ENCODE assay signal across 9 cellular contexts in genomic region chr4:26858947-26859401, GRCh38. TPM values are rescaled to one million over a fixed set of nuclear protein-coding genes. Genes with fewer than 3 reads are reported as not detected.
DNase-seq lines count a peak whose midpoint lies in the region; ATAC-seq and TF ChIP-seq lines count a peak whose summit lies in the region.
"Had no signal": no experiment of that assay in that cellular context is flagged by ENCODE, and none has a peak within 500 bp of the region (broad histone marks: within the 10 kb centered on the region; RNA-seq: fewer than 3 reads in every experiment).

No MANE protein-coding gene starts in this region.

- DNase-seq in ELR (ENCODE audit: low read depth) (peak; percentile 10), NCI-H2029 treated with DMSO at 0.1 percent for 48 hours (lab: John Stamatoyannopoulos, UW) (peak; percentile 84), mammary epithelial cell (no peak), nucleus accumbens (lab: John Stamatoyannopoulos, UW) (no peak), NCI-H524 treated with DMSO at 0.1 percent for 48 hours (lab: John Stamatoyannopoulos, UW) (no peak)
- DNase-seq: foreskin keratinocyte had no signal

- H2AFZ ChIP-seq in mammary epithelial cell (ENCODE audit: low read depth, low read length), result peak overlapping the region; percentile 5
- no peak overlapping the region for H2AFZ ChIP-seq in neural cell (ENCODE audit: low read depth, low read length)

- in situ Hi-C loops in mammary epithelial cell (cut with MboI; ENCODE audit: low sequenced_read_pairs in 2 of 2), result loop anchor here in 1 of 2 donors (25.0 kb wide), 1 partner anchor 128 kb away; no protein-coding TSS in a partner anchor

- peak overlapping the region; percentile 59 to 80 (median 73) for H3K4me3 ChIP-seq in mammary epithelial cell (replicated peaks in 1 of 3; ENCODE audit: insufficient read depth in 1 of 3, low read depth in 2 of 3, low read length in 3 of 3)
- peak overlapping the region; percentile 86 for H3K4me3 ChIP-seq in neural cell (ENCODE audit: low read length)

- H3K79me2 ChIP-seq in mammary epithelial cell (ENCODE audit: insufficient read depth, low read length), result peaks cover 45% of the 10 kb centered on the region
- H3K79me2 ChIP-seq in neural cell (replicated peaks; ENCODE audit: insufficient read depth, low read length), result peaks cover 16% of the 10 kb centered on the region

- H3K4me1 ChIP-seq in mammary epithelial cell (ENCODE audit: insufficient read depth, low read length), result peaks cover 22% of the 10 kb centered on the region

- H3K27me3 ChIP-seq in mammary epithelial cell (ENCODE audit: insufficient read depth, low read length) (no peaks in the 10 kb centered on the region), neural cell (ENCODE audit: insufficient read depth, low read depth, low read length) (no peaks in the 10 kb centered on the region)
- H3K27me3 ChIP-seq: foreskin keratinocyte had no signal

- no peaks in the 10 kb centered on the region for H3K9me2 ChIP-seq in neural cell (ENCODE audit: insufficient read depth, low read length)

- ATAC-seq in HG02610 (IDR thresholded peaks at IDR 0.05; ENCODE audit: unreplicated experiment) (no peak), GM19351 (IDR thresholded peaks at IDR 0.05; ENCODE audit: unreplicated experiment) (no peak)
- ATAC-seq: foreskin keratinocyte had no signal

- CTCF ChIA-PET in mammary epithelial cell (lab: Charles Lee; ENCODE audit: low non-redundant PET), result interaction anchor here (0.5 kb wide), 1 partner anchor 142 kb away, joined by 3 read pairs; no protein-coding TSS in a partner anchor

- H3K9ac ChIP-seq in mammary epithelial cell (ENCODE audit: insufficient read depth, low read length), result no peak overlapping the region
- H3K9ac ChIP-seq in neural cell (ENCODE audit: low read length), result peak overlapping the region; percentile 70

- no peaks in the 10 kb centered on the region for H3F3A ChIP-seq in neural cell (ENCODE audit: insufficient read depth, low read length, poor library complexity, severe bottlenecking)

- H3K36me3 ChIP-seq in mammary epithelial cell (ENCODE audit: insufficient read depth, low read length), result no peaks in the 10 kb centered on the region
- H3K36me3 ChIP-seq in neural cell (ENCODE audit: insufficient read depth, low read length), result no peaks in the 10 kb centered on the region

- BruUV-seq in mammary epithelial cell (replicated peaks; lab: Mats Ljungman, UMichigan), result no TSS peak

- no peak for TF ChIP-seq EP300 in neural cell (conservative IDR thresholded peaks at IDR 0.05; ENCODE audit: poor library complexity, severe bottlenecking)

- H3K4me2 ChIP-seq in mammary epithelial cell (ENCODE audit: insufficient read depth, low read depth, low read length) (peak overlapping the region; percentile 93), neural cell (ENCODE audit: low read length) (peak overlapping the region; percentile 92)

- H3K9me3 ChIP-seq in mammary epithelial cell (replicated peaks; ENCODE audit: insufficient read depth, low read length) (no peaks in the 10 kb centered on the region), neural cell (ENCODE audit: low read length) (no peaks in the 10 kb centered on the region)

- TF ChIP-seq RAD21 in neural cell (conservative IDR thresholded peaks at IDR 0.05), result no peak

- H3K27ac ChIP-seq in mammary epithelial cell (ENCODE audit: insufficient read depth, low read depth, low read length) (peak overlapping the region; percentile 64), neural cell (ENCODE audit: low read length) (no peak overlapping the region)
- H3K27ac ChIP-seq: foreskin keratinocyte had no signal

- TF ChIP-seq CTCF in mammary epithelial cell (conservative IDR thresholded peaks at IDR 0.05 in 1 of 2, IDR thresholded peaks at IDR 0.05 in 1 of 2; ENCODE audit: extremely low read depth in 1 of 2, insufficient read depth in 1 of 2, low read depth in 1 of 2, low read length in 2 of 2) (no peak), neural cell (IDR thresholded peaks at IDR 0.05; ENCODE audit: poor library complexity, severe bottlenecking) (no peak)

- intact Hi-C loops in mammary epithelial cell (cut with micrococcal nuclease), result loop anchor here (5.0 to 10.0 kb wide), 2 partner anchors 137 to 806 kb away; no protein-coding TSS in a partner anchor

- WGBS in mammary epithelial cell (ENCODE audit: low coverage, missing lambda C conversion rate), result 57% methylated on average over 3 of the region's 3 CpGs

- dilution Hi-C loops in mammary epithelial cell (cut with HindIII; ENCODE audit: low sequenced_read_pairs), result loop anchor here (5.0 kb wide), 2 partner anchors 83 to 148 kb away; no protein-coding TSS in a partner anchor

- H4K20me1 ChIP-seq in mammary epithelial cell (ENCODE audit: insufficient read depth, low read length) (no peaks in the 10 kb centered on the region), neural cell (ENCODE audit: insufficient read depth) (no peaks in the 10 kb centered on the region)

TF ChIP-seq in neural cell, 6 proteins besides CTCF, POLR2A, EP300 and RAD21:
- no peak for TF ChIP-seq POLR2AphosphoS5 (IDR thresholded peaks at IDR 0.05)
- TF ChIP-seq MXI1 (conservative IDR thresholded peaks at IDR 0.05; ENCODE audit: poor library complexity, severe bottlenecking), result no peak
- TF ChIP-seq EZH2 (IDR thresholded peaks at IDR 0.05; ENCODE audit: borderline replicate concordance, insufficient read depth, low read length, poor library complexity, severe bottlenecking), result no peak
- TF ChIP-seq SMC3 (conservative IDR thresholded peaks at IDR 0.05; ENCODE audit: poor library complexity), result no peak
- no peak for TF ChIP-seq REST (IDR thresholded peaks at IDR 0.05; ENCODE audit: borderline replicate concordance)
- TF ChIP-seq TAF1 (IDR thresholded peaks at IDR 0.05; ENCODE audit: low read depth), result no peak

RNA-seq across cellular contexts. Expression of gene STIM2, which starts 1.7 kb away (rescaled TPM):
- total RNA-seq in mammary epithelial cell, result 10 to 100 TPM; 37.9 to 56.0 TPM
- polyA plus RNA-seq in mammary epithelial cell (28.3 TPM), neural cell (16.9 and 25.3 TPM in 2 replicates)
- polyA minus RNA-seq in mammary epithelial cell (18.9 TPM), neural cell (33.7 and 37.7 TPM in 2 replicates)

Comparison
In these comparisons a context has a peak if more than half of its experiments do, and no peak if none do; other contexts are left out.
1. DNase-seq: peak in ELR (single experiment) and NCI-H2029 treated with DMSO at 0.1 percent for 48 hours (single experiment); none in mammary epithelial cell (single experiment), nucleus accumbens (0 of 56) and NCI-H524 treated with DMSO at 0.1 percent for 48 hours (single experiment).